In genomic region chr4:168631241-168632151, GRCh38 we compare ENCODE assay signal across 8 cellular contexts.
DNase-seq lines count a peak whose midpoint lies in the region; ATAC-seq and TF ChIP-seq lines count a peak whose summit lies in the region.

No MANE protein-coding gene starts in this region.

- H3K9me3 Mint-ChIP-seq in endodermal cell, result no peaks in the 10 kb centered on the region

- in situ Hi-C loops in ACHN (cut with HindIII; ENCODE audit: low pct_ligation_motif_present, low pct_unique_long_range_greater_than_20kb, low sequenced_read_pairs) (no loop called here), Panc1 (cut with HindIII; ENCODE audit: low pct_unique_long_range_greater_than_20kb, low sequenced_read_pairs) (no loop called here)

- H3K27me3 Mint-ChIP-seq in endodermal cell (ENCODE audit: insufficient read depth), result peaks cover 26% of the 10 kb centered on the region

- peak overlapping the region; percentile 66 for H3K9ac ChIP-seq in endodermal cell (ENCODE audit: extremely low read depth, low read length, poor library complexity, severe bottlenecking)

- TF ChIP-seq POLR2A in thyroid gland (IDR thresholded peaks at IDR 0.05), result peak in 1 of 2 donors; percentile 81

- H3K27me3 ChIP-seq in Panc1 (ENCODE audit: control insufficient read depth, insufficient read depth, low read length) (peaks cover 6% of the 10 kb centered on the region), endodermal cell (ENCODE audit: control insufficient read depth, insufficient read depth, low read length, poor library complexity, severe bottlenecking) (no peaks in the 10 kb centered on the region), lung (ENCODE audit: control insufficient read depth, insufficient read depth) (no peaks in the 10 kb centered on the region), thyroid gland (no peaks in the 10 kb centered on the region)

- DNase-seq in ACHN (peak; percentile 79), GM10266 (ENCODE audit: extremely low spot score) (peak; percentile 13), Panc1 (ENCODE audit: low read depth, low spot score) (no peak), endodermal cell (peak; percentile 90), lung (ENCODE audit: low spot score) (peak; percentile 59), thyroid gland (peak; percentile 86 to 88)

- intact Hi-C loops in Panc1 (cut with micrococcal nuclease; ENCODE audit: unreplicated experiment), result no loop called here
- intact Hi-C loops in thyroid gland (cut with DNase I), result no loop called here

- TF ChIP-seq CTCF in GM10266 (IDR thresholded peaks at IDR 0.05; ENCODE audit: control insufficient read depth, insufficient read depth, low read depth, missing control alignments) (no peak), Panc1 (IDR thresholded peaks at IDR 0.05) (peak; percentile 43), endodermal cell (conservative IDR thresholded peaks at IDR 0.05) (peak; percentile 74), lung (IDR thresholded peaks at IDR 0.05; ENCODE audit: control extremely low read depth, extremely low read depth) (no peak), thyroid gland (IDR thresholded peaks at IDR 0.05) (peak in 5 of 6 experiments; percentile 16 to 61 (median 51))

- POLR2A ChIA-PET in Panc1 (lab: Charles Lee), result interaction anchor here (0.6 kb wide), 1 partner anchor 192 kb away, joined by 3 read pairs; no protein-coding TSS in a partner anchor

- ATAC-seq in Panc1 (peak; percentile 97), lung (ENCODE audit: insufficient read depth, low FRiP score) (peak; percentile 86), GM19395 (IDR thresholded peaks at IDR 0.05; ENCODE audit: unreplicated experiment) (no peak), GM18520 (IDR thresholded peaks at IDR 0.05; ENCODE audit: unreplicated experiment) (no peak)

- H3K4me1 ChIP-seq in Panc1 (ENCODE audit: control insufficient read depth, insufficient read depth, low read length), result no peaks in the 10 kb centered on the region
- peaks cover 14% of the 10 kb centered on the region for H3K4me1 ChIP-seq in endodermal cell (ENCODE audit: control insufficient read depth, insufficient read depth, low read length)
- peaks cover 6 to 11% of the 10 kb centered on the region in 2 donors for H3K4me1 ChIP-seq in lung (ENCODE audit: control insufficient read depth in 2 of 2, insufficient read depth in 2 of 2, low read length in 2 of 2)
- H3K4me1 ChIP-seq in thyroid gland, result peaks cover 25 to 30% of the 10 kb centered on the region in 2 donors

- CTCF ChIA-PET in Panc1 (lab: Charles Lee), result no interaction called here

- H3K36me3 ChIP-seq in Panc1 (ENCODE audit: control insufficient read depth, insufficient read depth, low read length) (no peaks in the 10 kb centered on the region), endodermal cell (ENCODE audit: control insufficient read depth, insufficient read depth, low read length) (no peaks in the 10 kb centered on the region), lung (ENCODE audit: control insufficient read depth in 2 of 2, insufficient read depth in 2 of 2, low read length in 2 of 2) (no peaks in the 10 kb centered on the region), thyroid gland (no peaks in the 10 kb centered on the region)

- H3K4me1 Mint-ChIP-seq in endodermal cell, result peaks cover 20% of the 10 kb centered on the region

- H3K36me3 Mint-ChIP-seq in endodermal cell (ENCODE audit: low read depth), result no peaks in the 10 kb centered on the region

- H3K27ac ChIP-seq in Panc1 (ENCODE audit: low read length) (no peak overlapping the region), endodermal cell (ENCODE audit: low read depth, low read length) (peak overlapping the region; percentile 96), lung (ENCODE audit: low read depth in 1 of 2, low read length in 1 of 2) (peak overlapping the region; percentile 63 to 76), thyroid gland (peak overlapping the region; percentile 84 to 95 (median 88))

- H3K9me3 ChIP-seq in Panc1 (ENCODE audit: control insufficient read depth, insufficient read depth, low read depth, low read length) (no peaks in the 10 kb centered on the region), endodermal cell (ENCODE audit: control insufficient read depth, low read length) (no peaks in the 10 kb centered on the region), lung (ENCODE audit: control insufficient read depth in 2 of 2, insufficient read depth in 1 of 2, low read length in 1 of 2) (peaks cover 0 to 3% of the 10 kb centered on the region in 2 donors), thyroid gland (no peaks in the 10 kb centered on the region)

- WGBS in endodermal cell (ENCODE audit: insufficient coverage in 1 of 2, insufficient read length in 1 of 2), 2 experiments, result 0 to 1% methylated on average over 4 to 45 of the region's 54 CpGs
- WGBS in lung, 2 donors, result 1 to 2% methylated on average over 54 of the region's 54 CpGs
- WGBS in thyroid gland, 2 donors, result 1% methylated on average over 27 to 48 of the region's 54 CpGs

- peak overlapping the region; percentile 51 to 69 for H3K4me3 ChIP-seq in Panc1 (ENCODE audit: low read depth in 2 of 2, low read length in 2 of 2)
- peak overlapping the region; percentile 85 for H3K4me3 ChIP-seq in endodermal cell (ENCODE audit: low read length)
- peak overlapping the region; percentile 53 for H3K4me3 ChIP-seq in lung
- H3K4me3 ChIP-seq in thyroid gland (replicated peaks in 1 of 3), result peak overlapping the region; percentile 39 to 56 (median 52)

- BruUV-seq in Panc1 (replicated peaks; lab: Mats Ljungman, UMichigan), result no TSS peak

- no peak overlapping the region for H3K27ac Mint-ChIP-seq in endodermal cell

- peak overlapping the region; percentile 81 for H3K4me3 Mint-ChIP-seq in endodermal cell

Comparison
In these comparisons a context has a peak if more than half of its experiments do, and no peak if none do; other contexts are left out.
1. CTCF ChIP-seq: peak in Panc1 (single experiment), endodermal cell (single experiment) and thyroid gland (5 of 6); none in GM10266 (single experiment) and lung (single experiment).
2. ATAC-seq: peak in Panc1 (single experiment) and lung (single experiment); none in GM19395 (single experiment) and GM18520 (single experiment).
3. Peak in every context shown above with its lines, with median percentiles within 50 percentile points of each other: H3K4me3 ChIP-seq.